ENCODE assay signal across 9 cellular contexts in genomic region chr19:4373601-4374441, GRCh38. TPM values are rescaled to one million over a fixed set of nuclear protein-coding genes. Genes with fewer than 3 reads are reported as not detected.
DNase-seq lines count a peak whose midpoint lies in the region; ATAC-seq, FAIRE-seq and TF ChIP-seq lines count a peak whose summit lies in the region.
"Had no signal": no experiment of that assay in that cellular context is flagged by ENCODE, and none has a peak within 500 bp of the region (broad histone marks: within the 10 kb centered on the region; RNA-seq: fewer than 3 reads in every experiment).

No MANE protein-coding gene starts in this region.

- no peak for ATAC-seq in GM21447 (IDR thresholded peaks at IDR 0.05; ENCODE audit: unreplicated experiment)
- no peak for ATAC-seq in HG02981 (IDR thresholded peaks at IDR 0.05; ENCODE audit: unreplicated experiment)

- no peak for DNase-seq in stomach
- DNase-seq in H54 (ENCODE audit: insufficient read length, low spot score) = no peak
- DNase-seq in middle frontal gyrus (ENCODE audit: extremely low spot score, low spot score) = no peak

- peaks cover 1% of the 10 kb centered on the region for H3K36me3 Mint-ChIP-seq in IgD-negative memory B cell

- TF ChIP-seq CTCF in stomach (IDR thresholded peaks at IDR 0.05) = no peak

- peaks cover 35 to 47% (median 40%) of the 10 kb centered on the region in 3 donors for H3K4me1 Mint-ChIP-seq in IgD-negative memory B cell

- FAIRE-seq in H54 (lab: Jason Lieb, UNC) = no peak
- FAIRE-seq: bronchial epithelial cell had no signal

- H3K36me3 ChIP-seq in stomach = peaks cover 0 to 8% (median 0%) of the 10 kb centered on the region in 4 donors

- peaks cover 2% of the 10 kb centered on the region for H3K27me3 Mint-ChIP-seq in IgD-negative memory B cell

- peak overlapping the region; percentile 84 for H3K27ac ChIP-seq in angular gyrus (ENCODE audit: low read depth, low read length)
- peak overlapping the region; percentile 90 for H3K27ac ChIP-seq in layer of hippocampus (ENCODE audit: low read depth, low read length)
- peak overlapping the region; percentile 68 to 89 (median 87) for H3K27ac ChIP-seq in stomach

- H3K27me3 ChIP-seq in layer of hippocampus (ENCODE audit: control insufficient read depth, insufficient read depth, low read length) = no peaks in the 10 kb centered on the region
- no peaks in the 10 kb centered on the region for H3K27me3 ChIP-seq in stomach

- H3K4me3 ChIP-seq in stomach = peak overlapping the region in 1 of 4 donors; percentile 1

- H3K4me3 Mint-ChIP-seq in IgD-negative memory B cell = peak overlapping the region in 3 of 4 donors; percentile 78 to 86 (median 81)

- 53 to 71% (median 65%) methylated on average over 17 to 24 of the region's 24 CpGs for WGBS in stomach, 5 donors

- H3K27ac Mint-ChIP-seq in IgD-negative memory B cell = peak overlapping the region; percentile 70 to 88 (median 71)

- H3K9me3 Mint-ChIP-seq in IgD-negative memory B cell = no peaks in the 10 kb centered on the region

- H3K9me3 ChIP-seq in stomach = no peaks in the 10 kb centered on the region

- intact Hi-C loops in stomach (cut with DNase I; ENCODE audit: low total_unique reads) = no loop called here

- TF ChIP-seq EP300 in stomach (IDR thresholded peaks at IDR 0.05) = no peak

- no peak for TF ChIP-seq POLR2A in stomach (IDR thresholded peaks at IDR 0.05)
- TF ChIP-seq POLR2A in H54 (IDR thresholded peaks at IDR 0.05; ENCODE audit: low read depth, low read length) = no peak

- peaks cover 75 to 100% (median 100%) of the 10 kb centered on the region in 4 donors for H3K4me1 ChIP-seq in stomach

RNA-seq across cellular contexts. Expression of gene SH3GL1, which starts 26.5 kb away (rescaled TPM):
- polyA plus RNA-seq in IgD-negative memory B cell (23.7 TPM), stomach (10 to 100 TPM; 44.9 to 48.5 (median 46.0) TPM)
- total RNA-seq in stomach = 100 to 1,000 TPM in 1 of 5 donors, 10 to 100 TPM in 4; 14.8 to 111 (median 26.3) TPM

RNA-seq across cellular contexts. Expression of gene CHAF1A, which starts 28.6 kb away (rescaled TPM):
- polyA plus RNA-seq in IgD-negative memory B cell = 6.9 TPM
- 100 to 1,000 TPM in 1 of 5 donors, 10 to 100 TPM in 1, 1 to 10 TPM in 3; 1.8 to 100 (median 9.8) TPM for total RNA-seq in stomach
- 1 to 10 TPM; 5.4 to 7.2 (median 5.8) TPM for polyA plus RNA-seq in stomach

RNA-seq across cellular contexts. Expression of gene MPND, which starts 30.5 kb away (rescaled TPM):
- polyA plus RNA-seq in IgD-negative memory B cell = 9.7 TPM
- 10 to 100 TPM in 2 of 5 donors, 1 to 10 TPM in 3; 2.2 to 24.5 (median 8.3) TPM for total RNA-seq in stomach
- polyA plus RNA-seq in stomach = 10 to 100 TPM; 20.4 to 25.0 (median 22.0) TPM

RNA-seq across cellular contexts. Expression of gene STAP2, which starts 35.2 kb away (rescaled TPM):
- polyA plus RNA-seq in IgD-negative memory B cell (not detected), stomach (10 to 100 TPM; 32.7 to 70.8 (median 52.4) TPM)
- 100 to 1,000 TPM in 1 of 5 donors, 10 to 100 TPM in 3, not detected in 1; 20.7 to 250 (median 35.1) TPM for total RNA-seq in stomach
